In genomic region chr16:75628351-75628750, GRCh38 we compare ENCODE assay signal across 21 cellular contexts. TPM values are rescaled to one million over a fixed set of nuclear protein-coding genes. Genes with fewer than 3 reads are reported as not detected.
A peak's percentile ranks its signal among the peaks of the same experiment; 100 is the strongest.
DNase-seq lines count a peak whose midpoint lies in the region; ATAC-seq and TF ChIP-seq lines count a peak whose summit lies in the region.
"Had no signal": no experiment of that assay in that cellular context is flagged by ENCODE, and none has a peak within 500 bp of the region (broad histone marks: within the 10 kb centered on the region; RNA-seq: fewer than 3 reads in every experiment).

No MANE protein-coding gene starts in this region.

- no peaks in the 10 kb centered on the region for H3K27me3 ChIP-seq in Loucy (ENCODE audit: insufficient read depth, low read length, poor library complexity, severe bottlenecking)
- no peaks in the 10 kb centered on the region for H3K27me3 ChIP-seq in spleen (replicated peaks in 1 of 7)
- H3K27me3 ChIP-seq: right atrium auricular region had no signal

- no peaks in the 10 kb centered on the region for H3K79me2 ChIP-seq in Loucy (ENCODE audit: insufficient read depth, low read length)

- DNase-seq in activated T-cell treated with anti-CD3 and anti-CD28 coated beads, Interleukin-2, amount 50 U/mL, for 24 hours = no peak
- DNase-seq in activated T-cell treated with anti-CD3 and anti-CD28 coated beads for 4 hours (no peak), chondrocyte (ENCODE audit: low spot score) (no peak), spleen (no peak), SHP77 (lab: John Stamatoyannopoulos, UW) (no peak)
- DNase-seq: Calu3; HCEC 1CT; kidney; midbrain; NCI-H2171; NCI-H774; nucleus accumbens; stimulated activated CD4-positive, alpha-beta T cell treated with anti-CD3 and anti-CD28 coated beads, Interleukin-15, amount 100 ng/mL, for 24 hours; stimulated activated naive CD4-positive, alpha-beta T cell treated with Interleukin-2 at 50 U/mL for 16 hours; WERI-Rb-1 had no signal

- H3K27me3 Mint-ChIP-seq in activated T-cell treated with anti-CD3 and anti-CD28 coated beads, Interleukin-2, amount 50 U/mL, for 24 hours = no peaks in the 10 kb centered on the region
- H3K27me3 Mint-ChIP-seq in chondrocyte (ENCODE audit: low read depth) = no peaks in the 10 kb centered on the region

- H3K4me3 ChIP-seq in Loucy (ENCODE audit: low read length, poor library complexity, severe bottlenecking) (peak overlapping the region; percentile 47), spleen (no peak overlapping the region)
- H3K4me3 ChIP-seq: right atrium auricular region had no signal

- peaks cover 5% of the 10 kb centered on the region for H4K20me1 ChIP-seq in Loucy (ENCODE audit: insufficient read depth, low read length, poor library complexity, severe bottlenecking)

- peaks cover 96% of the 10 kb centered on the region for H3K36me3 Mint-ChIP-seq in activated T-cell treated with anti-CD3 and anti-CD28 coated beads, Interleukin-2, amount 50 U/mL, for 24 hours (ENCODE audit: low read depth)
- H3K36me3 Mint-ChIP-seq in chondrocyte (ENCODE audit: low read depth) = peaks cover 41% of the 10 kb centered on the region

- no peak for TF ChIP-seq POLR2A in spleen (IDR thresholded peaks at IDR 0.05)

- peaks cover 37% of the 10 kb centered on the region for H3K4me1 Mint-ChIP-seq in activated T-cell treated with anti-CD3 and anti-CD28 coated beads, Interleukin-2, amount 50 U/mL, for 24 hours (ENCODE audit: low read depth)
- H3K4me1 Mint-ChIP-seq in chondrocyte (ENCODE audit: low read depth) = peaks cover 2% of the 10 kb centered on the region

- H3K4me2 ChIP-seq in Loucy (ENCODE audit: low read depth, low read length, poor library complexity, severe bottlenecking) = peak overlapping the region; percentile 77

- H3F3A ChIP-seq in Loucy (ENCODE audit: low read depth) = peaks cover 17% of the 10 kb centered on the region

- H3K9me3 Mint-ChIP-seq in activated T-cell treated with anti-CD3 and anti-CD28 coated beads, Interleukin-2, amount 50 U/mL, for 24 hours = no peaks in the 10 kb centered on the region
- no peaks in the 10 kb centered on the region for H3K9me3 Mint-ChIP-seq in chondrocyte (ENCODE audit: low read depth)

- no peak overlapping the region for H2AFZ ChIP-seq in Loucy (ENCODE audit: low read length)

- no peaks in the 10 kb centered on the region for H3K9me3 ChIP-seq in Loucy (ENCODE audit: insufficient read depth, low read depth, low read length)
- H3K9me3 ChIP-seq in spleen = no peaks in the 10 kb centered on the region
- H3K9me3 ChIP-seq: right atrium auricular region had no signal

- H3K27ac Mint-ChIP-seq in activated T-cell treated with anti-CD3 and anti-CD28 coated beads, Interleukin-2, amount 50 U/mL, for 24 hours = peak overlapping the region; percentile 82
- H3K27ac Mint-ChIP-seq in chondrocyte (ENCODE audit: unreplicated experiment) = peak overlapping the region; percentile 9

- H3K4me1 ChIP-seq in Loucy (ENCODE audit: insufficient read depth, low read length, poor library complexity, severe bottlenecking) (peaks cover 35% of the 10 kb centered on the region), spleen (peaks cover 3 to 30% (median 22%) of the 10 kb centered on the region in 6 donors)

- no peak for TF ChIP-seq CTCF in Loucy (conservative IDR thresholded peaks at IDR 0.05; ENCODE audit: low read length)
- TF ChIP-seq CTCF in chondrocyte (IDR thresholded peaks at IDR 0.05) = no peak
- TF ChIP-seq CTCF in spleen (IDR thresholded peaks at IDR 0.05 in 8 of 11, conservative IDR thresholded peaks at IDR 0.05 in 3 of 11) = no peak

- H3K36me3 ChIP-seq in Loucy (ENCODE audit: insufficient read depth, low read length) (peaks cover 67% of the 10 kb centered on the region; the same call in 1 of the 2 replicates), spleen (peaks cover 8 to 87% (median 76%) of the 10 kb centered on the region in 6 donors)

- ATAC-seq in HG02970 (IDR thresholded peaks at IDR 0.05; ENCODE audit: low FRiP score, unreplicated experiment) (no peak), HG03175 (IDR thresholded peaks at IDR 0.05; ENCODE audit: unreplicated experiment) (no peak)

- intact Hi-C loops in spleen (cut with DNase I; ENCODE audit: low total_unique reads) = loop anchor here (10.0 kb wide), 1 partner anchor 164 kb away; the partner anchor contains the start of gene TMEM170A

- 61 to 72% (median 63%) methylated on average over 3 to 4 of the region's 4 CpGs for WGBS in spleen, 5 donors

- no peak overlapping the region for H3K4me3 Mint-ChIP-seq in activated T-cell treated with anti-CD3 and anti-CD28 coated beads, Interleukin-2, amount 50 U/mL, for 24 hours
- no peak overlapping the region for H3K4me3 Mint-ChIP-seq in chondrocyte (ENCODE audit: unreplicated experiment)

- no peak overlapping the region for H3K9ac ChIP-seq in Loucy (ENCODE audit: low read depth, low read length, poor library complexity, severe bottlenecking)

- H3K9me2 ChIP-seq in Loucy (replicated peaks; ENCODE audit: low read depth, low read length) = no peaks in the 10 kb centered on the region

- peak overlapping the region in 7 of 8 donors; percentile 22 to 75 (median 47) for H3K27ac ChIP-seq in spleen
- H3K27ac ChIP-seq: right atrium auricular region, WERI-Rb-1 had no signal

RNA-seq across cellular contexts. Expression of gene ADAT1, which starts 5.3 kb away (rescaled TPM):
- 47.1 to 72.5 TPM (median 49.3 TPM) in 3 replicates for total RNA-seq in chondrocyte
- total RNA-seq in spleen = 100 to 1,000 TPM in 1 of 7 donors, 10 to 100 TPM in 6; 42.5 to 120 (median 65.5) TPM
- polyA plus RNA-seq in spleen = 10 to 100 TPM; 13.2 to 18.3 (median 14.5) TPM

RNA-seq across cellular contexts. Expression of gene KARS1, which starts 19.1 kb away (rescaled TPM):
- total RNA-seq in chondrocyte (93.2 to 98.1 TPM (median 93.3 TPM) in 3 replicates), spleen (10 to 100 TPM; 85.2 to 97.7 (median 89.6) TPM)
- 10 to 100 TPM; 63.7 to 88.0 (median 83.2) TPM for polyA plus RNA-seq in spleen

RNA-seq across cellular contexts. Expression of gene TERF2IP, which starts 19.2 kb away (rescaled TPM):
- total RNA-seq in chondrocyte (60.3 to 62.8 TPM (median 61.2 TPM) in 3 replicates), spleen (10 to 100 TPM; 66.5 to 90.1 (median 75.4) TPM)
- 10 to 100 TPM; 42.8 to 71.0 (median 64.4) TPM for polyA plus RNA-seq in spleen

RNA-seq across cellular contexts. Expression of gene CPHXL2, which starts 48.5 kb away (rescaled TPM):
- total RNA-seq in chondrocyte = not detected in 3 replicates
- total RNA-seq in spleen = not detected
- polyA plus RNA-seq in spleen = under 1 TPM in 1 of 3 donors, not detected in 2; 0.06 TPM
- total RNA-seq: Calu3, HT-29, kidney, LHCN-M2, right atrium auricular region had no signal
